8 cellular contexts compared by ENCODE assay signal in genomic region chr1:109040627-109041613, GRCh38. TPM values are rescaled to one million over a fixed set of nuclear protein-coding genes. Genes with fewer than 3 reads are reported as not detected.
DNase-seq lines count a peak whose midpoint lies in the region; ATAC-seq, FAIRE-seq and TF ChIP-seq lines count a peak whose summit lies in the region.

No MANE protein-coding gene starts in this region.

- no peaks in the 10 kb centered on the region for H3K27me3 Mint-ChIP-seq in stimulated activated naive CD8-positive, alpha-beta T cell treated with anti-CD3 and anti-CD28 coated beads, Interleukin-15, amount 100 ng/mL, for 72 hours

- H3K9me3 ChIP-seq in ES-I3 (ENCODE audit: control insufficient read depth, insufficient read depth, low read length) (no peaks in the 10 kb centered on the region), endothelial cell of umbilical vein (replicated peaks; ENCODE audit: control insufficient read depth, insufficient read depth, low read length) (no peaks in the 10 kb centered on the region), mesodermal cell (ENCODE audit: control insufficient read depth, low read length) (no peaks in the 10 kb centered on the region)

- H3K27ac Mint-ChIP-seq in stimulated activated naive CD8-positive, alpha-beta T cell treated with anti-CD3 and anti-CD28 coated beads, Interleukin-15, amount 100 ng/mL, for 72 hours, result peak overlapping the region; percentile 89 to 94

- H3K4me3 Mint-ChIP-seq in stimulated activated naive CD8-positive, alpha-beta T cell treated with anti-CD3 and anti-CD28 coated beads, Interleukin-15, amount 100 ng/mL, for 72 hours, result peak overlapping the region; percentile 88 to 99

- H3K9me1 ChIP-seq in endothelial cell of umbilical vein (replicated peaks; ENCODE audit: control insufficient read depth, extremely low read depth, insufficient read depth, low read length), result no peaks in the 10 kb centered on the region

- H3K79me2 ChIP-seq in endothelial cell of umbilical vein (ENCODE audit: control insufficient read depth, insufficient read depth, low read length), result peaks cover 33% of the 10 kb centered on the region

- H4K20me1 ChIP-seq in endothelial cell of umbilical vein (replicated peaks; ENCODE audit: control insufficient read depth, extremely low read depth, insufficient read depth, low read length), result no peaks in the 10 kb centered on the region

- H3K4me1 ChIP-seq in ES-I3 (ENCODE audit: insufficient read depth, low read length), result peaks cover 4% of the 10 kb centered on the region; the same call in 1 of the 2 replicates
- H3K4me1 ChIP-seq in endothelial cell of umbilical vein (ENCODE audit: control insufficient read depth, extremely low read depth, insufficient read depth, low read length), result peaks cover 10% of the 10 kb centered on the region
- H3K4me1 ChIP-seq in mesodermal cell (ENCODE audit: control insufficient read depth, insufficient read depth, low read length, poor library complexity, severe bottlenecking), result peaks cover 7% of the 10 kb centered on the region

- H3K27ac ChIP-seq in endothelial cell of umbilical vein (ENCODE audit: insufficient read depth, low read depth, low read length) (peak overlapping the region; percentile 38), mesodermal cell (ENCODE audit: low read depth, low read length, severe bottlenecking) (peak overlapping the region; percentile 74)

- peak overlapping the region; percentile 93 for H3K4me3 ChIP-seq in WI38 (ENCODE audit: low read depth, low read length)
- H3K4me3 ChIP-seq in endothelial cell of umbilical vein (replicated peaks in 1 of 3; ENCODE audit: insufficient read depth in 1 of 3, low read depth in 1 of 3, low read length in 3 of 3), result peak overlapping the region; percentile 92 to 96 (median 94)
- H3K4me3 ChIP-seq in mesodermal cell (ENCODE audit: extremely low read depth, insufficient read depth, low read length, poor library complexity, severe bottlenecking), result peak overlapping the region; percentile 98

- intact Hi-C loops in endothelial cell of umbilical vein (cut with micrococcal nuclease), result loop anchor here (2.0 to 5.0 kb wide), 2 partner anchors 71 to 78 kb away; partner anchors contain the start of genes CLCC1 and ELAPOR1

- dilution Hi-C loops in endothelial cell of umbilical vein (cut with MboI; ENCODE audit: extremely low pct_ligation_motif_present, low sequenced_read_pairs), result no loop called here

- H3K9me3 Mint-ChIP-seq in stimulated activated naive CD8-positive, alpha-beta T cell treated with anti-CD3 and anti-CD28 coated beads, Interleukin-15, amount 100 ng/mL, for 72 hours, result no peaks in the 10 kb centered on the region

- POLR2A ChIA-PET in endothelial cell of umbilical vein (lab: Charles Lee), result interaction anchor here (0.7 kb wide), 1 partner anchor 1723 kb away, joined by 11 read pairs; no protein-coding TSS in a partner anchor

- peak; percentile 22 for DNase-seq in HuH-7 (ENCODE audit: low spot score)
- peak; percentile 43 for DNase-seq in endothelial cell of umbilical vein (ENCODE audit: low read depth, low spot score)
- DNase-seq in stimulated activated naive CD8-positive, alpha-beta T cell treated with anti-CD3 and anti-CD28 coated beads, Interleukin-15, amount 100 ng/mL, for 72 hours, result peak in 1 of 2 donors; percentile 43
- no peak for DNase-seq in NK-92 (lab: John Stamatoyannopoulos, UW; ENCODE audit: unreplicated experiment)

- TSS peak; percentile 31 for BruUV-seq in endothelial cell of umbilical vein (replicated peaks; lab: Mats Ljungman, UMichigan)

- 0 to 2% methylated on average over 23 to 34 of the region's 47 CpGs for WGBS in mesodermal cell (ENCODE audit: insufficient coverage in 2 of 2), 2 experiments

- CTCF ChIA-PET in endothelial cell of umbilical vein (lab: Charles Lee), result interaction anchor here (1.2 kb wide), 1 partner anchor 72 kb away, joined by 8 read pairs; a partner anchor contains a TSS

- peak overlapping the region; percentile 82 for H2AFZ ChIP-seq in endothelial cell of umbilical vein (ENCODE audit: low read depth, low read length)

- peaks cover 18% of the 10 kb centered on the region for H3K4me1 Mint-ChIP-seq in stimulated activated naive CD8-positive, alpha-beta T cell treated with anti-CD3 and anti-CD28 coated beads, Interleukin-15, amount 100 ng/mL, for 72 hours

- H3K27me3 ChIP-seq in endothelial cell of umbilical vein (ENCODE audit: control insufficient read depth in 2 of 2, insufficient read depth in 2 of 2, low read length in 2 of 2), result no peaks in the 10 kb centered on the region

- H3K36me3 ChIP-seq in ES-I3 (ENCODE audit: insufficient read depth, low read length) (no peaks in the 10 kb centered on the region), endothelial cell of umbilical vein (ENCODE audit: control insufficient read depth in 2 of 2, extremely low read depth in 1 of 2, insufficient read depth in 2 of 2, low read length in 2 of 2) (no peaks in the 10 kb centered on the region), mesodermal cell (ENCODE audit: control insufficient read depth, insufficient read depth, low read length) (peaks cover 4% of the 10 kb centered on the region)

- TF ChIP-seq POLR2A in endothelial cell of umbilical vein (IDR thresholded peaks at IDR 0.05; ENCODE audit: low read depth, low read length), result no peak

- H3K9ac ChIP-seq in ES-I3 (ENCODE audit: low read depth, low read length) (peak overlapping the region; percentile 85), endothelial cell of umbilical vein (replicated peaks; ENCODE audit: extremely low read depth, insufficient read depth, low read length) (peak overlapping the region; percentile 85)

- TF ChIP-seq CTCF in WI38 (IDR thresholded peaks at IDR 0.05; ENCODE audit: low read depth, low read length), result no peak
- no peak for TF ChIP-seq CTCF in endothelial cell of umbilical vein (IDR thresholded peaks at IDR 0.05; ENCODE audit: extremely low read depth in 1 of 2, insufficient read depth in 1 of 2, low read depth in 1 of 2, low read length in 2 of 2)

- H3K4me2 ChIP-seq in endothelial cell of umbilical vein (ENCODE audit: insufficient read depth, low read length), result peak overlapping the region; percentile 94

- peak; percentile 37 for FAIRE-seq in endothelial cell of umbilical vein (lab: Jason Lieb, UNC)

- peak; percentile 17 for ATAC-seq in GM21515 (IDR thresholded peaks at IDR 0.05; ENCODE audit: unreplicated experiment)
- peak; percentile 44 for ATAC-seq in stimulated activated naive CD8-positive, alpha-beta T cell treated with anti-CD3 and anti-CD28 coated beads, Interleukin-15, amount 100 ng/mL, for 72 hours

TF ChIP-seq in endothelial cell of umbilical vein, 7 proteins besides CTCF, POLR2A, EP300 and RAD21:
- TF ChIP-seq POLR2AphosphoS5 (IDR thresholded peaks at IDR 0.05; ENCODE audit: insufficient read depth, low read depth, low read length) (no peak), JUN (IDR thresholded peaks at IDR 0.05; ENCODE audit: borderline replicate concordance, insufficient read depth, insufficient read length, low read depth) (no peak), FOS (IDR thresholded peaks at IDR 0.05; ENCODE audit: borderline replicate concordance, insufficient read depth, low read length) (no peak), GATA2 (IDR thresholded peaks at IDR 0.05; ENCODE audit: insufficient read depth, insufficient read length, low read depth, low read length) (no peak), MAX (IDR thresholded peaks at IDR 0.05; ENCODE audit: insufficient read depth, insufficient read length) (no peak), EZH2 (IDR thresholded peaks at IDR 0.05; ENCODE audit: borderline replicate concordance, low read depth, low read length, severe bottlenecking) (no peak), MYC (IDR thresholded peaks at IDR 0.05; ENCODE audit: low read depth, low read length) (no peak)

RNA-seq across cellular contexts. Expression of gene WDR47, which starts 1.0 kb away (rescaled TPM):
- 18.2 and 19.0 TPM in 2 replicates for total RNA-seq in endothelial cell of umbilical vein
- polyA plus RNA-seq in endothelial cell of umbilical vein, result 7.5 and 9.1 TPM in 2 replicates
- 8.8 and 9.4 TPM in 2 replicates for polyA plus RNA-seq in endothelial cell of umbilical vein (2011; cell fraction: cytosol; rRNA removed)
- polyA plus RNA-seq in endothelial cell of umbilical vein (2011; cell fraction: nucleus; rRNA removed), result 25.5 and 32.0 TPM in 2 replicates
- 15.0 and 15.4 TPM in 2 replicates for polyA plus RNA-seq in endothelial cell of umbilical vein (2012)
- 16.8 and 19.7 TPM in 2 replicates for polyA minus RNA-seq in endothelial cell of umbilical vein
- polyA minus RNA-seq in endothelial cell of umbilical vein (2011; cell fraction: cytosol; rRNA and poly(A)+ RNA removed), result 9.1 TPM
- polyA minus RNA-seq in endothelial cell of umbilical vein (2011; cell fraction: nucleus; rRNA and poly(A)+ RNA removed), result 17.6 and 19.8 TPM in 2 replicates
- 11.8 TPM for polyA plus RNA-seq in mesodermal cell (2013, experiment 1 of 2)
- polyA plus RNA-seq in mesodermal cell (2013, experiment 2 of 2), result 11.2 TPM

RNA-seq across cellular contexts. Expression of gene TAF13, which starts 34.9 kb away (rescaled TPM):
- total RNA-seq in endothelial cell of umbilical vein, result 42.3 and 54.9 TPM in 2 replicates
- 9.6 and 14.8 TPM in 2 replicates for polyA plus RNA-seq in endothelial cell of umbilical vein
- 21.4 and 22.6 TPM in 2 replicates for polyA plus RNA-seq in endothelial cell of umbilical vein (2011; cell fraction: cytosol; rRNA removed)
- polyA plus RNA-seq in endothelial cell of umbilical vein (2011; cell fraction: nucleus; rRNA removed), result 7.2 and 14.3 TPM in 2 replicates
- 49.4 and 85.8 TPM in 2 replicates for polyA plus RNA-seq in endothelial cell of umbilical vein (2012)
- 15.8 and 19.6 TPM in 2 replicates for polyA minus RNA-seq in endothelial cell of umbilical vein
- 25.0 TPM for polyA minus RNA-seq in endothelial cell of umbilical vein (2011; cell fraction: cytosol; rRNA and poly(A)+ RNA removed)
- polyA minus RNA-seq in endothelial cell of umbilical vein (2011; cell fraction: nucleus; rRNA and poly(A)+ RNA removed), result 8.0 and 11.2 TPM in 2 replicates
- polyA plus RNA-seq in mesodermal cell (2013, experiment 1 of 2), result 43.5 TPM
- 45.5 TPM for polyA plus RNA-seq in mesodermal cell (2013, experiment 2 of 2)

RNA-seq across cellular contexts. Expression of gene TMEM167B, which starts 49.6 kb away (rescaled TPM):
- total RNA-seq in endothelial cell of umbilical vein, result 19.9 and 21.1 TPM in 2 replicates
- 6.2 and 6.7 TPM in 2 replicates for polyA plus RNA-seq in endothelial cell of umbilical vein
- 12.4 and 12.6 TPM in 2 replicates for polyA plus RNA-seq in endothelial cell of umbilical vein (2011; cell fraction: cytosol; rRNA removed)
- polyA plus RNA-seq in endothelial cell of umbilical vein (2011; cell fraction: nucleus; rRNA removed), result 7.4 TPM in 2 replicates
- 24.1 and 25.6 TPM in 2 replicates for polyA plus RNA-seq in endothelial cell of umbilical vein (2012)
- polyA minus RNA-seq in endothelial cell of umbilical vein, result 9.5 and 11.3 TPM in 2 replicates
- 6.6 TPM for polyA minus RNA-seq in endothelial cell of umbilical vein (2011; cell fraction: cytosol; rRNA and poly(A)+ RNA removed)
- 6.6 and 7.4 TPM in 2 replicates for polyA minus RNA-seq in endothelial cell of umbilical vein (2011; cell fraction: nucleus; rRNA and poly(A)+ RNA removed)
- 20.1 TPM for polyA plus RNA-seq in mesodermal cell (2013, experiment 1 of 2)
- polyA plus RNA-seq in mesodermal cell (2013, experiment 2 of 2), result 18.8 TPM
